ENCODE assay signal across 14 cellular contexts in the genomic region with DNA sequence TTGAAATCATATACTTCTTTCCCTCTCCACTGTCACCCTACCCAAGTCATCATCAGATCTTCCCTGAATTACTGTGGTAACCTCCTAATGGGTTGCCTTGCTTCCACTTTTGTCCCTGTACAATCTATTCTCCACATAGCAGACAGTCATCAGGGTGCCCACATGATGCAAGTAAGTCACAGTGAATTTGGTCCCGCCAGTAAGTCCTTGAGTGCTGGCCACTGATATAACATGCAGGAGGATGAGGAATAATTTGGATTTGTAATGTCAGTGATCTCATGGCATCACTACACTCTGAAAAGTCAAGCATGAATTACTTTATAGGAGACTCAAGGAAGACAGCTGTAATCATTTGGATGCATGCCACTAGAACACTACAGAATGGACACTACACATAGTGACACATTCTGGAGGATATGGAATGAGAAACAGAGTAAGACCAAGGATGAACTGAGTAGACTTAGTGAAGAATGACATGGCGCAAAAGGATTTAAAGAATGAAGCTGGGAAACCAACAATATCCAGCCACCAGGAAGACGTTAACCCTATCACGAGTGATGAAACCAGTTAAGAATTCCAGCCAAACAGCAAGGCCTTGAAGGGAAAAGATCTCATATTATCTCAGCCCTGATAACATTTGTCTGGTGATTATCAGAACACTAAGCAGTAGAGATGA. TPM values are rescaled to one million over a fixed set of nuclear protein-coding genes. Genes with fewer than 3 reads are reported as not detected.
DNase-seq lines count a peak whose midpoint lies in the region; ATAC-seq and TF ChIP-seq lines count a peak whose summit lies in the region.
"Had no signal": no experiment of that assay in that cellular context is flagged by ENCODE, and none has a peak within 500 bp of the region (broad histone marks: within the 10 kb centered on the region; RNA-seq: fewer than 3 reads in every experiment).

No MANE protein-coding gene starts in this region.

- in situ Hi-C loops in KBM-7 (cut with MboI; ENCODE audit: low pct_unique_long_range_greater_than_20kb, low sequenced_read_pairs): no loop called here

- no peak overlapping the region for H3K4me3 Mint-ChIP-seq in type B pancreatic cell
- H3K4me3 Mint-ChIP-seq: T-cell had no signal

- POLR2A ChIA-PET in SK-N-SH (lab: Yijun Ruan, JAX): no interaction called here

- peaks cover 12% of the 10 kb centered on the region for H3K4me1 Mint-ChIP-seq in type B pancreatic cell (ENCODE audit: unreplicated experiment)

- H3K4me3 ChIP-seq in SK-N-SH (ENCODE audit: low read depth in 2 of 2, low read length in 1 of 2) (no peak overlapping the region), psoas muscle (no peak overlapping the region)
- H3K4me3 ChIP-seq: ascending aorta, gastroesophageal sphincter had no signal

- TF ChIP-seq RAD21 in SK-N-SH (IDR thresholded peaks at IDR 0.05; ENCODE audit: low read length): no peak

- no peaks in the 10 kb centered on the region for H3K36me3 Mint-ChIP-seq in type B pancreatic cell

- H3K79me2 ChIP-seq in SK-N-SH (ENCODE audit: insufficient read depth): peaks cover 57% of the 10 kb centered on the region; the same call in 1 of the 2 replicates

- no peaks in the 10 kb centered on the region for H3K9me3 ChIP-seq in SK-N-SH
- no peaks in the 10 kb centered on the region for H3K9me3 ChIP-seq in psoas muscle
- H3K9me3 ChIP-seq: ascending aorta, gastroesophageal sphincter had no signal

- no peaks in the 10 kb centered on the region for H3K27me3 ChIP-seq in SK-N-SH (ENCODE audit: insufficient read depth)
- no peaks in the 10 kb centered on the region for H3K27me3 ChIP-seq in psoas muscle (ENCODE audit: insufficient read depth in 3 of 3, low read length in 2 of 3)
- H3K27me3 ChIP-seq: ascending aorta, gastroesophageal sphincter had no signal

- intact Hi-C loops in psoas muscle (cut with DNase I): no loop called here

- H3K9ac ChIP-seq in SK-N-SH: peak overlapping the region; percentile 59

- H3K9me2 ChIP-seq in SK-N-SH: no peaks in the 10 kb centered on the region

- DNase-seq in GM04503 (ENCODE audit: low read depth) (peak; percentile 93), SK-N-SH (no peak), fibroblast of the conjunctiva (ENCODE audit: low read depth) (peak; percentile 49), psoas muscle (no peak), type B pancreatic cell (ENCODE audit: extremely low spot score, unreplicated experiment) (no peak), KBM-7 (no peak), activated gamma-delta T cell (lab: John Stamatoyannopoulos, UW) (no peak)
- DNase-seq: DND-41; NCI-H510A treated with DMSO at 0.1 percent for 48 hours; stimulated activated CD4-positive, alpha-beta T cell treated with anti-CD3 and anti-CD28 coated beads, Interleukin-12 subunit alpha, Interleukin-12 subunit beta, amount 100 ng/mL, for 4 hours; T-cell had no signal

- peaks cover 24% of the 10 kb centered on the region for H3F3A ChIP-seq in SK-N-SH (replicated peaks; ENCODE audit: insufficient read depth)

- TF ChIP-seq CTCF in SK-N-SH (IDR thresholded peaks at IDR 0.05): no peak
- TF ChIP-seq CTCF in psoas muscle (IDR thresholded peaks at IDR 0.05): no peak
- no peak for TF ChIP-seq CTCF in type B pancreatic cell (conservative IDR thresholded peaks at IDR 0.05)

- H3K4me2 ChIP-seq in SK-N-SH: peak overlapping the region; percentile 40

- peak in 1 of 2 experiments; percentile 98; a peak in 2 of 4 replicates for TF ChIP-seq EP300 in SK-N-SH (IDR thresholded peaks at IDR 0.05; ENCODE audit: borderline replicate concordance in 1 of 2, low read depth in 1 of 2, low read length in 1 of 2)

- no peak overlapping the region for H3K27ac Mint-ChIP-seq in type B pancreatic cell
- H3K27ac Mint-ChIP-seq: T-cell had no signal

- H3K36me3 ChIP-seq in SK-N-SH (replicated peaks in 1 of 2; ENCODE audit: control insufficient read depth in 1 of 2, insufficient read depth in 2 of 2, low read length in 1 of 2): no peaks in the 10 kb centered on the region
- H3K36me3 ChIP-seq in psoas muscle (ENCODE audit: insufficient read depth in 1 of 2, low read depth in 1 of 2): no peaks in the 10 kb centered on the region
- H3K36me3 ChIP-seq: ascending aorta, gastroesophageal sphincter had no signal

- WGBS in SK-N-SH (ENCODE audit: low lambda C conversion rate): 15% methylated on average over 4 of the region's 4 CpGs
- 43 to 68% (median 52%) methylated on average over 4 of the region's 4 CpGs for WGBS in psoas muscle, 3 donors

- H3K27ac ChIP-seq in SK-N-SH (ENCODE audit: low read depth in 2 of 2, low read length in 1 of 2): peak overlapping the region; percentile 77 to 93
- H3K27ac ChIP-seq in psoas muscle: peak overlapping the region; percentile 10
- H3K27ac ChIP-seq: ascending aorta, gastroesophageal sphincter had no signal

- H3K4me1 ChIP-seq in SK-N-SH (ENCODE audit: control insufficient read depth in 1 of 2, insufficient read depth in 2 of 2, low read depth in 1 of 2, low read length in 1 of 2) (peaks cover 22 to 28% of the 10 kb centered on the region in 2 experiments), psoas muscle (peaks cover 25% of the 10 kb centered on the region)
- H3K4me1 ChIP-seq: gastroesophageal sphincter had no signal

- no peak overlapping the region for H2AFZ ChIP-seq in SK-N-SH (ENCODE audit: low read depth)

- CTCF ChIA-PET in SK-N-SH (lab: Yijun Ruan, JAX): no interaction called here

- no peaks in the 10 kb centered on the region for H3K27me3 Mint-ChIP-seq in type B pancreatic cell

- H4K20me1 ChIP-seq in SK-N-SH (ENCODE audit: insufficient read depth): no peaks in the 10 kb centered on the region

- ATAC-seq in psoas muscle (peak in 3 of 4 donors; percentile 20 to 70 (median 69)), HG02623 (IDR thresholded peaks at IDR 0.05; ENCODE audit: unreplicated experiment) (no peak)
- ATAC-seq: gastroesophageal sphincter, T-cell had no signal

- peaks cover 11% of the 10 kb centered on the region for H3K9me3 Mint-ChIP-seq in type B pancreatic cell

TF ChIP-seq in SK-N-SH, 30 proteins besides CTCF, POLR2A, EP300 and RAD21 (continues in another document):
- TF ChIP-seq, protein P1, sequence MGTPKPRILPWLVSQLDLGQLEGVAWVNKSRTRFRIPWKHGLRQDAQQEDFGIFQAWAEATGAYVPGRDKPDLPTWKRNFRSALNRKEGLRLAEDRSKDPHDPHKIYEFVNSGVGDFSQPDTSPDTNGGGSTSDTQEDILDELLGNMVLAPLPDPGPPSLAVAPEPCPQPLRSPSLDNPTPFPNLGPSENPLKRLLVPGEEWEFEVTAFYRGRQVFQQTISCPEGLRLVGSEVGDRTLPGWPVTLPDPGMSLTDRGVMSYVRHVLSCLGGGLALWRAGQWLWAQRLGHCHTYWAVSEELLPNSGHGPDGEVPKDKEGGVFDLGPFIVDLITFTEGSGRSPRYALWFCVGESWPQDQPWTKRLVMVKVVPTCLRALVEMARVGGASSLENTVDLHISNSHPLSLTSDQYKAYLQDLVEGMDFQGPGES (IDR thresholded peaks at IDR 0.05; ENCODE audit: low read depth, low read length): no peak
- TF ChIP-seq RCOR1 (IDR thresholded peaks at IDR 0.05; ENCODE audit: low read length) (no peak), FOXJ3 (CRISPR knock-in tag; IDR thresholded peaks at IDR 0.05) (no peak), NRF1 (IDR thresholded peaks at IDR 0.05; ENCODE audit: low read depth, low read length) (no peak), GATA2 (CRISPR knock-in tag; IDR thresholded peaks at IDR 0.05) (no peak), RXRA (IDR thresholded peaks at IDR 0.05; ENCODE audit: borderline replicate concordance, low read depth) (peak; percentile 55; the same call in 1 of the 2 replicates), NFIC (IDR thresholded peaks at IDR 0.05; ENCODE audit: borderline replicate concordance) (peak; percentile 87), MXI1 (IDR thresholded peaks at IDR 0.05; ENCODE audit: low read depth, low read length) (no peak)
- TF ChIP-seq, protein P2, sequence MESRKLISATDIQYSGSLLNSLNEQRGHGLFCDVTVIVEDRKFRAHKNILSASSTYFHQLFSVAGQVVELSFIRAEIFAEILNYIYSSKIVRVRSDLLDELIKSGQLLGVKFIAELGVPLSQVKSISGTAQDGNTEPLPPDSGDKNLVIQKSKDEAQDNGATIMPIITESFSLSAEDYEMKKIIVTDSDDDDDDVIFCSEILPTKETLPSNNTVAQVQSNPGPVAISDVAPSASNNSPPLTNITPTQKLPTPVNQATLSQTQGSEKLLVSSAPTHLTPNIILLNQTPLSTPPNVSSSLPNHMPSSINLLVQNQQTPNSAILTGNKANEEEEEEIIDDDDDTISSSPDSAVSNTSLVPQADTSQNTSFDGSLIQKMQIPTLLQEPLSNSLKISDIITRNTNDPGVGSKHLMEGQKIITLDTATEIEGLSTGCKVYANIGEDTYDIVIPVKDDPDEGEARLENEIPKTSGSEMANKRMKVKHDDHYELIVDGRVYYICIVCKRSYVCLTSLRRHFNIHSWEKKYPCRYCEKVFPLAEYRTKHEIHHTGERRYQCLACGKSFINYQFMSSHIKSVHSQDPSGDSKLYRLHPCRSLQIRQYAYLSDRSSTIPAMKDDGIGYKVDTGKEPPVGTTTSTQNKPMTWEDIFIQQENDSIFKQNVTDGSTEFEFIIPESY (IDR thresholded peaks at IDR 0.05; ENCODE audit: borderline replicate concordance, low read depth): 0 out of 2 replicates have a peak, but pooled peaks have one; percentile 44
- TF ChIP-seq, protein P3, sequence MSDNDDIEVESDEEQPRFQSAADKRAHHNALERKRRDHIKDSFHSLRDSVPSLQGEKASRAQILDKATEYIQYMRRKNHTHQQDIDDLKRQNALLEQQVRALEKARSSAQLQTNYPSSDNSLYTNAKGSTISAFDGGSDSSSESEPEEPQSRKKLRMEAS (IDR thresholded peaks at IDR 0.05; ENCODE audit: low read depth): peak; percentile 24; the same call in 1 of the 2 replicates
- TF ChIP-seq, protein P4, sequence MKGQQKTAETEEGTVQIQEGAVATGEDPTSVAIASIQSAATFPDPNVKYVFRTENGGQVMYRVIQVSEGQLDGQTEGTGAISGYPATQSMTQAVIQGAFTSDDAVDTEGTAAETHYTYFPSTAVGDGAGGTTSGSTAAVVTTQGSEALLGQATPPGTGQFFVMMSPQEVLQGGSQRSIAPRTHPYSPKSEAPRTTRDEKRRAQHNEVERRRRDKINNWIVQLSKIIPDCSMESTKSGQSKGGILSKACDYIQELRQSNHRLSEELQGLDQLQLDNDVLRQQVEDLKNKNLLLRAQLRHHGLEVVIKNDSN (IDR thresholded peaks at IDR 0.05; ENCODE audit: borderline replicate concordance, low read depth): no peak

RNA-seq across cellular contexts. Expression of a gene that starts 28.6 kb away (rescaled TPM):
- polyA plus RNA-seq in SK-N-SH (2012; rRNA removed): 21.5 and 32.4 TPM in 2 replicates
- 22.5 and 25.9 TPM in 2 replicates for polyA plus RNA-seq in SK-N-SH (2012; cell fraction: cytosol; rRNA removed)
- polyA plus RNA-seq in SK-N-SH (2012; cell fraction: nucleus; rRNA removed): 10.0 and 18.4 TPM in 2 replicates
- total RNA-seq in psoas muscle: 10 to 100 TPM in 2 of 4 donors, 1 to 10 TPM in 2; 9.2 to 16.2 (median 12.4) TPM
- polyA plus RNA-seq in psoas muscle: 10 to 100 TPM in 2 of 3 donors, 1 to 10 TPM in 1; 6.0 to 22.0 (median 12.0) TPM
- 4.9 and 5.9 TPM in 2 replicates for total RNA-seq in type B pancreatic cell (ENCODE audit: low replicate concordance)

Comparison
In these comparisons a context has a peak if more than half of its experiments do, and no peak if none do; other contexts are left out.
1. DNase-seq: peak in GM04503 (single experiment) and fibroblast of the conjunctiva (single experiment); none in SK-N-SH (single experiment), psoas muscle (0 of 2), type B pancreatic cell (single experiment), KBM-7 (single experiment) and activated gamma-delta T cell (single experiment).